In the genomic region with DNA sequence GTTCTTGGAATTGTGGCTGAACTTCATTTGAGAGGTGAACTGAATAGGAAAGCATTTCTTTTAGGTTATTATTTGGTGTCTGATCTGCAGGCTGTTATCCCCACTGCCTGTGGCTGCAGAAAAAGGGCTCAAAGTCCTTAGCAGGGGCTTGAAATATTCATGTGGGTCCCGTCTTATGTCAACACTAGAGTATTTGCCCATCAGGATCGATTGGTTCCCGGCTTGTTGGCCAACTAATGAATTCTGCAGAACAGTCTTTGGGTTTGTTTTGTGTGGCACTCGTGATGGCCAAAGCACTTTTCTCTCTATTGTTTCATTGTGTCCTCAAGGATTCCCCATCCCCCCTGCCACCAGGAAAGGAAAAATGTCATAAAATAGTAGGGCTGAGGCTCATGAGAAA, we compare ENCODE assay signal across 1 cellular context.
TF ChIP-seq lines count a peak whose summit lies in the region.

No MANE protein-coding gene starts in this region.

TF ChIP-seq in HepG2, 621 proteins besides CTCF, POLR2A, EP300 and RAD21 (continued from another document and continues in another):
- no peak for TF ChIP-seq CEBPZ (IDR thresholded peaks at IDR 0.05; ENCODE audit: low read length)
- TF ChIP-seq NR2F2 (IDR thresholded peaks at IDR 0.05; ENCODE audit: borderline replicate concordance, low read depth): 0 out of 2 replicates have a peak, but pooled peaks have one; percentile 65
- TF ChIP-seq IKZF1 (IDR thresholded peaks at IDR 0.05): no peak
- peak; percentile 48; the same call in 1 of the 2 replicates for TF ChIP-seq POGZ (CRISPR knock-in tag; IDR thresholded peaks at IDR 0.05)
- peak; percentile 79; the same call in 1 of the 2 replicates for TF ChIP-seq FOXO1 (CRISPR knock-in tag; IDR thresholded peaks at IDR 0.05)
- TF ChIP-seq REPIN1 (CRISPR knock-in tag; IDR thresholded peaks at IDR 0.05; ENCODE audit: borderline replicate concordance, low read depth): peak; percentile 73; the same call in 1 of the 2 replicates
- no peak for TF ChIP-seq SP140L (CRISPR knock-in tag; IDR thresholded peaks at IDR 0.05; ENCODE audit: borderline replicate concordance)
- no peak for TF ChIP-seq ZNF660 (CRISPR knock-in tag; IDR thresholded peaks at IDR 0.05; ENCODE audit: borderline replicate concordance, low read depth)
- TF ChIP-seq NFIC (IDR thresholded peaks at IDR 0.05; ENCODE audit: low read length): peak; percentile 84
- TF ChIP-seq GABPB1 (CRISPR knock-in tag; IDR thresholded peaks at IDR 0.05): peak; percentile 14; the same call in 1 of the 2 replicates
- peak; percentile 97 for TF ChIP-seq HNF4A (CRISPR knock-in tag; IDR thresholded peaks at IDR 0.05)
- no peak for TF ChIP-seq ZBTB49 (CRISPR knock-in tag; IDR thresholded peaks at IDR 0.05; ENCODE audit: borderline replicate concordance)
- no peak for TF ChIP-seq ZFP37 (CRISPR knock-in tag; IDR thresholded peaks at IDR 0.05; ENCODE audit: borderline replicate concordance)
- TF ChIP-seq E2F1 (CRISPR knock-in tag; IDR thresholded peaks at IDR 0.05): no peak
- TF ChIP-seq HMG20A (CRISPR knock-in tag; IDR thresholded peaks at IDR 0.05; ENCODE audit: borderline replicate concordance): peak; percentile 65; the same call in 1 of the 2 replicates
- TF ChIP-seq RXRB (CRISPR knock-in tag; IDR thresholded peaks at IDR 0.05; ENCODE audit: borderline replicate concordance): peak; percentile 64
- peak; percentile 67 for TF ChIP-seq HDAC1 (CRISPR knock-in tag; IDR thresholded peaks at IDR 0.05)
- TF ChIP-seq ZKSCAN8 (CRISPR knock-in tag; IDR thresholded peaks at IDR 0.05; ENCODE audit: borderline replicate concordance): no peak
- TF ChIP-seq ZNF503 (CRISPR knock-in tag; IDR thresholded peaks at IDR 0.05): peak; percentile 70
- TF ChIP-seq ZBTB25 (CRISPR knock-in tag; IDR thresholded peaks at IDR 0.05): 0 out of 2 replicates have a peak, but pooled peaks have one; percentile 52
- peak; percentile 91; the same call in 1 of the 2 replicates for TF ChIP-seq ZNF281 (CRISPR knock-in tag; IDR thresholded peaks at IDR 0.05; ENCODE audit: borderline replicate concordance)
- TF ChIP-seq FOXP4 (CRISPR knock-in tag; IDR thresholded peaks at IDR 0.05): peak; percentile 77
- no peak for TF ChIP-seq ZNF766 (CRISPR knock-in tag; IDR thresholded peaks at IDR 0.05; ENCODE audit: borderline replicate concordance)
- no peak for TF ChIP-seq ZFP82 (CRISPR knock-in tag; IDR thresholded peaks at IDR 0.05; ENCODE audit: borderline replicate concordance)
- no peak for TF ChIP-seq SRF (IDR thresholded peaks at IDR 0.05; ENCODE audit: low read depth, low read length)
- TF ChIP-seq KLF15 (CRISPR knock-in tag; IDR thresholded peaks at IDR 0.05; ENCODE audit: borderline replicate concordance): no peak
- TF ChIP-seq MTA1 (CRISPR knock-in tag; IDR thresholded peaks at IDR 0.05; ENCODE audit: borderline replicate concordance): no peak; the same call in 1 of the 2 replicates
- TF ChIP-seq MIER2 (CRISPR knock-in tag; IDR thresholded peaks at IDR 0.05): peak; percentile 47; the same call in 1 of the 2 replicates
- TF ChIP-seq ZBTB7B (CRISPR knock-in tag; IDR thresholded peaks at IDR 0.05): peak; percentile 92
- TF ChIP-seq, protein P1, sequence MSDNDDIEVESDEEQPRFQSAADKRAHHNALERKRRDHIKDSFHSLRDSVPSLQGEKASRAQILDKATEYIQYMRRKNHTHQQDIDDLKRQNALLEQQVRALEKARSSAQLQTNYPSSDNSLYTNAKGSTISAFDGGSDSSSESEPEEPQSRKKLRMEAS (IDR thresholded peaks at IDR 0.05): peak; percentile 47
- peak; percentile 98 for TF ChIP-seq ZBTB7A (CRISPR knock-in tag; IDR thresholded peaks at IDR 0.05)
- TF ChIP-seq CREM (IDR thresholded peaks at IDR 0.05): peak; percentile 76
- TF ChIP-seq CREM (CRISPR knock-in tag; IDR thresholded peaks at IDR 0.05): no peak
- 0 out of 2 replicates have a peak, but pooled peaks have one; percentile 21 for TF ChIP-seq CBFB (CRISPR knock-in tag; IDR thresholded peaks at IDR 0.05)
- 0 out of 2 replicates have a peak, but pooled peaks have one; percentile 36 for TF ChIP-seq FOSL2 (CRISPR knock-in tag; IDR thresholded peaks at IDR 0.05)
- TF ChIP-seq ZNF446 (CRISPR knock-in tag; IDR thresholded peaks at IDR 0.05): no peak
- peak; percentile 98 for TF ChIP-seq SOX5 (CRISPR knock-in tag; IDR thresholded peaks at IDR 0.05; ENCODE audit: borderline replicate concordance)
- TF ChIP-seq, protein P2, sequence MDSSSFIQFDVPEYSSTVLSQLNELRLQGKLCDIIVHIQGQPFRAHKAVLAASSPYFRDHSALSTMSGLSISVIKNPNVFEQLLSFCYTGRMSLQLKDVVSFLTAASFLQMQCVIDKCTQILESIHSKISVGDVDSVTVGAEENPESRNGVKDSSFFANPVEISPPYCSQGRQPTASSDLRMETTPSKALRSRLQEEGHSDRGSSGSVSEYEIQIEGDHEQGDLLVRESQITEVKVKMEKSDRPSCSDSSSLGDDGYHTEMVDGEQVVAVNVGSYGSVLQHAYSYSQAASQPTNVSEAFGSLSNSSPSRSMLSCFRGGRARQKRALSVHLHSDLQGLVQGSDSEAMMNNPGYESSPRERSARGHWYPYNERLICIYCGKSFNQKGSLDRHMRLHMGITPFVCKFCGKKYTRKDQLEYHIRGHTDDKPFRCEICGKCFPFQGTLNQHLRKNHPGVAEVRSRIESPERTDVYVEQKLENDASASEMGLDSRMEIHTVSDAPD (CRISPR knock-in tag; IDR thresholded peaks at IDR 0.05): peak; percentile 62; the same call in 1 of the 2 replicates
